ENCODE assay signal across 8 cellular contexts in genomic region chr11:14645247-14645912, GRCh38. TPM values are rescaled to one million over a fixed set of nuclear protein-coding genes. Genes with fewer than 3 reads are reported as not detected.
DNase-seq lines count a peak whose midpoint lies in the region; ATAC-seq, FAIRE-seq and TF ChIP-seq lines count a peak whose summit lies in the region.

No MANE protein-coding gene starts in this region.

- H3K27ac ChIP-seq in VCaP: peak overlapping the region; percentile 94
- peak overlapping the region in 1 of 21 experiments; percentile 87 for H3K27ac ChIP-seq in skin epidermis

- no peak for TF ChIP-seq CTCF in VCaP (conservative IDR thresholded peaks at IDR 0.05)

- DNase-seq in AG08396 (ENCODE audit: low spot score) (peak; percentile 73), HCEC 1CT (peak; percentile 35), frontal cortex (ENCODE audit: low spot score in 2 of 2) (peak; percentile 22 to 31), GF-D8 (lab: John Stamatoyannopoulos, UW) (no peak), NCI-H226 (no peak)

- H3K4me3 ChIP-seq in skin epidermis: peak overlapping the region; percentile 54 to 77 (median 67)

- no peak for ATAC-seq in HG03097 (IDR thresholded peaks at IDR 0.05; ENCODE audit: low FRiP score, unreplicated experiment)

- no peak for FAIRE-seq in frontal cortex (lab: Jason Lieb, UNC)

RNA-seq across cellular contexts. Expression of gene PDE3B, which starts 1.8 kb away (rescaled TPM):
- 20.4 TPM for total RNA-seq in frontal cortex

Comparison
In these comparisons a context has a peak if more than half of its experiments do, and no peak if none do; other contexts are left out.
1. DNase-seq: peak in AG08396 (single experiment), HCEC 1CT (single experiment) and frontal cortex (2 of 2); none in GF-D8 (single experiment) and NCI-H226 (single experiment).